ENCODE assay signal across 15 cellular contexts in genomic region chr18:79806976-79807841, GRCh38. TPM values are rescaled to one million over a fixed set of nuclear protein-coding genes. Genes with fewer than 3 reads are reported as not detected.
A peak's percentile ranks its signal among the peaks of the same experiment; 100 is the strongest.
DNase-seq lines count a peak whose midpoint lies in the region; ATAC-seq, FAIRE-seq and TF ChIP-seq lines count a peak whose summit lies in the region.
"Had no signal": no experiment of that assay in that cellular context is flagged by ENCODE, and none has a peak within 500 bp of the region (broad histone marks: within the 10 kb centered on the region; RNA-seq: fewer than 3 reads in every experiment).

No MANE protein-coding gene starts in this region.

- in situ Hi-C loops in Panc1 (cut with HindIII; ENCODE audit: low pct_unique_long_range_greater_than_20kb, low sequenced_read_pairs), result no loop called here

- no peaks in the 10 kb centered on the region for H3K79me2 ChIP-seq in MM.1S (ENCODE audit: low read length)

- CTCF ChIA-PET in Panc1 (lab: Charles Lee), result no interaction called here

- no peak overlapping the region for H2AFZ ChIP-seq in MM.1S (ENCODE audit: low read length)

- H3K4me1 ChIP-seq in Panc1 (ENCODE audit: control insufficient read depth, insufficient read depth, low read length), result no peaks in the 10 kb centered on the region
- H3K4me1 ChIP-seq in kidney (ENCODE audit: control insufficient read depth in 1 of 2, insufficient read depth in 1 of 2, low read depth in 1 of 2, low read length in 2 of 2), result no peaks in the 10 kb centered on the region
- no peaks in the 10 kb centered on the region for H3K4me1 ChIP-seq in MM.1S (ENCODE audit: low read length)
- H3K4me1 ChIP-seq: A549, BE2C had no signal

- H3K9me3 ChIP-seq in Panc1 (ENCODE audit: control insufficient read depth, insufficient read depth, low read depth, low read length), result no peaks in the 10 kb centered on the region
- H3K9me3 ChIP-seq in kidney (ENCODE audit: control insufficient read depth in 1 of 2, low read length in 2 of 2), result peaks cover 0 to 3% of the 10 kb centered on the region in 2 donors
- H3K9me3 ChIP-seq in MM.1S (replicated peaks; ENCODE audit: insufficient read depth, low read length), result no peaks in the 10 kb centered on the region
- H3K9me3 ChIP-seq: A549, BE2C had no signal

- H3K27ac ChIP-seq in Panc1 (ENCODE audit: low read length) (no peak overlapping the region), kidney (ENCODE audit: low read depth in 2 of 2, low read length in 2 of 2) (no peak overlapping the region), MM.1S (ENCODE audit: low read length) (no peak overlapping the region)
- H3K27ac ChIP-seq: A549, C4-2B, HL-60 had no signal

- intact Hi-C loops in Panc1 (cut with micrococcal nuclease; ENCODE audit: unreplicated experiment), result no loop called here
- intact Hi-C loops in kidney (cut with DNase I), result no loop called here
- intact Hi-C loops in posterior vena cava (cut with DNase I), result no loop called here

- no peaks in the 10 kb centered on the region for H3F3A ChIP-seq in MM.1S (ENCODE audit: insufficient read depth, low read length)

- POLR2A ChIA-PET in Panc1 (lab: Charles Lee), result no interaction called here

- BruUV-seq in Panc1 (replicated peaks; lab: Mats Ljungman, UMichigan), result no TSS peak

- no peak overlapping the region for H3K4me2 ChIP-seq in MM.1S (ENCODE audit: low read depth, low read length)
- H3K4me2 ChIP-seq: A549 had no signal

- DNase-seq in Panc1 (ENCODE audit: low read depth, low spot score), result no peak
- peak; percentile 41 for DNase-seq in kidney
- peak; percentile 49 for DNase-seq in posterior vena cava (ENCODE audit: low spot score)
- no peak for DNase-seq in NCI-H1048 (lab: John Stamatoyannopoulos, UW)
- no peak for DNase-seq in DMS114 treated with DMSO at 0.1 percent for 48 hours (lab: John Stamatoyannopoulos, UW; ENCODE audit: unreplicated experiment)
- DNase-seq in NCI-H2227 (lab: John Stamatoyannopoulos, UW; ENCODE audit: unreplicated experiment), result no peak
- DNase-seq in MM.1S, result no peak
- DNase-seq: BE2C; CD4-positive, alpha-beta memory T cell; GF-D8 had no signal

- H4K20me1 ChIP-seq in MM.1S (ENCODE audit: insufficient read depth, low read length), result no peaks in the 10 kb centered on the region

- TF ChIP-seq CTCF in Panc1 (IDR thresholded peaks at IDR 0.05) (no peak), kidney (IDR thresholded peaks at IDR 0.05; ENCODE audit: borderline replicate concordance, extremely low read depth, insufficient read depth) (no peak), MM.1S (IDR thresholded peaks at IDR 0.05; ENCODE audit: low read length) (no peak)

- H3K27me3 ChIP-seq in Panc1 (ENCODE audit: control insufficient read depth, insufficient read depth, low read length) (peaks cover 4% of the 10 kb centered on the region; the same call in 1 of the 2 replicates), MM.1S (replicated peaks; ENCODE audit: insufficient read depth, low read length) (no peaks in the 10 kb centered on the region)
- H3K27me3 ChIP-seq: BE2C had no signal

- H3K9ac ChIP-seq in kidney (ENCODE audit: low read length in 2 of 2) (no peak overlapping the region), MM.1S (ENCODE audit: low read length) (no peak overlapping the region)

- H3K36me3 ChIP-seq in Panc1 (ENCODE audit: control insufficient read depth, insufficient read depth, low read length) (no peaks in the 10 kb centered on the region), kidney (ENCODE audit: control insufficient read depth in 1 of 2, insufficient read depth in 2 of 2, low read length in 2 of 2) (no peaks in the 10 kb centered on the region), MM.1S (replicated peaks; ENCODE audit: insufficient read depth, low read length) (no peaks in the 10 kb centered on the region)
- H3K36me3 ChIP-seq: BE2C had no signal

- peak; percentile 20; the same call in 1 of the 2 replicates for ATAC-seq in Panc1
- ATAC-seq: A549 had no signal

- no peaks in the 10 kb centered on the region for H3K9me2 ChIP-seq in MM.1S (replicated peaks; ENCODE audit: insufficient read depth, low read length)

- H3K4me3 ChIP-seq in Panc1 (ENCODE audit: low read depth in 2 of 2, low read length in 2 of 2) (no peak overlapping the region), kidney (ENCODE audit: low read length in 2 of 2) (no peak overlapping the region), MM.1S (ENCODE audit: low read length) (no peak overlapping the region)
- H3K4me3 ChIP-seq: A549 had no signal

- no peak for FAIRE-seq in kidney (lab: Jason Lieb, UNC)
- FAIRE-seq: A549, GM19239 had no signal

RNA-seq across cellular contexts. Expression of gene KCNG2, which starts 9.5 kb away (rescaled TPM):
- total RNA-seq in Panc1 (2021; ENCODE audit: unreplicated experiment) (not detected), kidney (0.76 TPM), posterior vena cava (under 1 TPM; 0.38 to 0.56 TPM)
- 1.1 TPM for polyA plus RNA-seq in Panc1 (2012; ENCODE audit: insufficient read length)
- not detected for polyA plus RNA-seq in kidney (ENCODE audit: insufficient read depth, low read depth, low replicate concordance)
- total RNA-seq: CD4-positive, alpha-beta memory T cell; H4 had no signal
- polyA plus RNA-seq: A549; CD4-positive, alpha-beta memory T cell had no signal

Comparison
In these comparisons a context has a peak if more than half of its experiments do, and no peak if none do; other contexts are left out.
1. DNase-seq: peak in kidney (single experiment) and posterior vena cava (single experiment); none in Panc1 (single experiment), NCI-H1048 (single experiment), DMS114 treated with DMSO at 0.1 percent for 48 hours (single experiment), NCI-H2227 (single experiment) and MM.1S (single experiment).